Comparison of ENCODE assay signal across 29 cellular contexts in the genomic region with DNA sequence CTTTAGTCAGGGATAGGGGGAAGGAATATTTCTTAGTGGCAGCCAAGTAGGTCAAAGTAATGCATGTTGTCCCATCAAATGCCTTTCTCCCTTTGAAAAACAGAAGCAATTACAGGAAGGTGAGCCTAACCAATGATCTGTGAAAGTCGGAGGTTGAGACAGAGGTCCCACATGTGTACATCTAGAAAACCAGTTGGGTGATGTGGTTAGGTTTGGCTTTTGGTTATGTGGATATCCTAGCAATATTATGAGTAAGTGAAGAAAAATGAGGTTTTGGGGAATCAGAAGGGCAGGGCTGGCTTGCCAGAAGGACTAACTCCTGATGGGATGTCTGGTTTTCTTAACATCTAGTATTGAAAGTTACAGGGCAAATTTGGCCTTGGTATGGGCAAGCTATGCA.
"Had no signal": no experiment of that assay in that cellular context is flagged by ENCODE, and none has a peak within 500 bp of the region (broad histone marks: within the 10 kb centered on the region; RNA-seq: fewer than 3 reads in every experiment).

No MANE protein-coding gene starts in this region.

- H3K4me3 ChIP-seq: ascending aorta, coronary artery, dorsolateral prefrontal cortex, gastrocnemius medialis, pancreas, psoas muscle, sigmoid colon, smooth muscle cell, stomach, tibial artery, upper lobe of right lung had no signal

- ATAC-seq: gastrocnemius medialis; naive thymus-derived CD4-positive, alpha-beta T cell; pancreas; stimulated activated memory B cell treated with anti-CD40 and anti-IgM and Interleukin-4, amounts not matched to agents 10 μg/mL and 1 μg/mL and 100 μg/mL, for 72 hours; upper lobe of right lung had no signal

- DNase-seq: activated CD4-positive, alpha-beta T cell treated with anti-CD3 and anti-CD28 coated beads for 4 hours; activated CD4-positive, alpha-beta T cell treated with anti-CD3 and anti-CD28 coated beads, Interleukin-2, amount 50 U/mL, for 48 hours; activated CD8-positive, alpha-beta memory T cell treated with anti-CD3 and anti-CD28 coated beads for 24 hours; activated effector memory CD4-positive, alpha-beta T cell treated with anti-CD3 and anti-CD28 coated beads, Interleukin-2, amount 50 U/mL, for 16 hours; activated naive CD4-positive, alpha-beta T cell treated with anti-CD3 and anti-CD28 coated beads, Interleukin-2, amount 10 ng/mL, durations not matched to agents 7 days and 5 days; activated naive CD8-positive, alpha-beta T cell treated with anti-CD3 and anti-CD28 coated beads, Interleukin-2, amount 10 ng/mL, durations not matched to agents 7 days and 5 days; brain microvascular endothelial cell; dorsolateral prefrontal cortex; effector memory CD4-positive, alpha-beta T cell; gastrocnemius medialis; glutamatergic neuron; hippocampal formation; kidney; midbrain; naive thymus-derived CD4-positive, alpha-beta T cell; pancreas; psoas muscle; sigmoid colon; stimulated activated CD4-positive, alpha-beta T cell treated with anti-CD3 and anti-CD28 coated beads, Interleukin-1b, Interleukin-23, amount 100 ng/mL, for 48 hours; stimulated activated CD4-positive, alpha-beta T cell treated with anti-CD3 and anti-CD28 coated beads, Interleukin-4, amount 100 ng/mL, for 4 hours; stimulated activated CD8-positive, alpha-beta memory T cell treated with anti-CD3 and anti-CD28 coated beads, Interleukin-4, amount 100 ng/mL, for 48 hours; stomach; tibial artery; upper lobe of right lung had no signal

- H3K4me1 ChIP-seq: gastrocnemius medialis, pancreas, psoas muscle, sigmoid colon, stomach, upper lobe of right lung had no signal

- H3K27ac ChIP-seq: ascending aorta, brain microvascular endothelial cell, coronary artery, dorsolateral prefrontal cortex, gastrocnemius medialis, pancreas, psoas muscle, sigmoid colon, stomach, tibial artery, upper lobe of right lung, VCaP had no signal

- H3K27me3 ChIP-seq: ascending aorta, brain microvascular endothelial cell, dorsolateral prefrontal cortex, gastrocnemius medialis, pancreas, sigmoid colon, tibial artery, upper lobe of right lung had no signal

- H3K4me2 ChIP-seq: smooth muscle cell had no signal

- H3K9me3 ChIP-seq: ascending aorta, gastrocnemius medialis, pancreas, psoas muscle, sigmoid colon, stomach, tibial artery, upper lobe of right lung had no signal

- H3K36me3 ChIP-seq: ascending aorta, brain microvascular endothelial cell, gastrocnemius medialis, pancreas, sigmoid colon, stomach, tibial artery, upper lobe of right lung had no signal
